In genomic region chr1:108044318-108044717, GRCh38 we compare ENCODE assay signal across 27 cellular contexts.
DNase-seq lines count a peak whose midpoint lies in the region; ATAC-seq and TF ChIP-seq lines count a peak whose summit lies in the region.
"Had no signal": no experiment of that assay in that cellular context is flagged by ENCODE, and none has a peak within 500 bp of the region (broad histone marks: within the 10 kb centered on the region; RNA-seq: fewer than 3 reads in every experiment).

No MANE protein-coding gene starts in this region.

- no CpG with 5 or more reads among the region's 2 CpGs for WGBS in neuronal stem cell (ENCODE audit: extremely low coverage in 2 of 2, insufficient read length in 2 of 2, insufficient replicate concordance in 1 of 2), 2 donors
- 59% methylated on average over 2 of the region's 2 CpGs; no CpG with 5 or more reads in 1 of the 2 donors for WGBS in transverse colon (ENCODE audit: low coverage in 1 of 2), 2 donors

- H3K27me3 ChIP-seq in neuronal stem cell (ENCODE audit: control insufficient read depth in 3 of 3, insufficient read depth in 3 of 3, low read depth in 1 of 3, low read length in 3 of 3), result no peaks in the 10 kb centered on the region
- H3K27me3 ChIP-seq in transverse colon, result no peaks in the 10 kb centered on the region
- H3K27me3 ChIP-seq: Peyer's patch, right atrium auricular region, uterus had no signal

- no peak for TF ChIP-seq POLR2A in transverse colon (IDR thresholded peaks at IDR 0.05)

- H4K8ac ChIP-seq in neuronal stem cell (ENCODE audit: low read depth, low read length), result no peak overlapping the region

- intact Hi-C loops in activated CD8-positive, alpha-beta T cell treated with anti-CD3 and anti-CD28 coated beads for 36 hours (cut with micrococcal nuclease), result no loop called here
- intact Hi-C loops in transverse colon (cut with DNase I; ENCODE audit: low total_unique reads), result no loop called here

- no peak overlapping the region for H4K91ac ChIP-seq in neuronal stem cell (ENCODE audit: low read depth, low read length, poor library complexity)

- H3K4me2 ChIP-seq in neuronal stem cell (ENCODE audit: insufficient read depth, low read length, poor library complexity, severe bottlenecking), result no peak overlapping the region

- no peak overlapping the region for H2BK120ac ChIP-seq in neuronal stem cell (ENCODE audit: low read depth, low read length)

- H2AFZ ChIP-seq in neuronal stem cell (ENCODE audit: low read length), result peak overlapping the region; percentile 3

- CTCF ChIA-PET in activated CD8-positive, alpha-beta T cell treated with anti-CD3 and anti-CD28 coated beads for 36 hours (lab: Charles Lee), result interaction anchor here (1.0 to 2.0 kb wide), 2 partner anchors 10 to 262 kb away, joined by 3 to 5 read pairs; no protein-coding TSS in a partner anchor
- CTCF ChIA-PET in activated CD8-positive, alpha-beta T cell treated with anti-CD3 and anti-CD28 coated beads, Interleukin-2, amount 10 ng/mL, durations not matched to agents 7 days and 5 days (lab: Charles Lee), result no interaction called here

- H3K27me3 Mint-ChIP-seq in activated CD8-positive, alpha-beta T cell treated with anti-CD3 and anti-CD28 coated beads for 36 hours, result no peaks in the 10 kb centered on the region
- H3K27me3 Mint-ChIP-seq in activated CD8-positive, alpha-beta T cell treated with anti-CD3 and anti-CD28 coated beads, Interleukin-2, amount 10 ng/mL, durations not matched to agents 7 days and 5 days (ENCODE audit: low read depth), result peaks cover 4% of the 10 kb centered on the region

- no peak overlapping the region for H3K23ac ChIP-seq in neuronal stem cell (ENCODE audit: low read depth, low read length, poor library complexity)

- no peak for TF ChIP-seq CTCF in activated CD8-positive, alpha-beta T cell treated with anti-CD3 and anti-CD28 coated beads for 36 hours (IDR thresholded peaks at IDR 0.05)
- TF ChIP-seq CTCF in VCaP (conservative IDR thresholded peaks at IDR 0.05), result no peak
- TF ChIP-seq CTCF in transverse colon (IDR thresholded peaks at IDR 0.05), result no peak

- H3K14ac ChIP-seq in neuronal stem cell (ENCODE audit: low read length), result no peak overlapping the region

- H3K9ac ChIP-seq in neuronal stem cell (ENCODE audit: low read depth, low read length, poor library complexity), result no peak overlapping the region

- peak overlapping the region; percentile 57; the same call in 1 of the 2 replicates for H3K27ac ChIP-seq in VCaP
- no peak overlapping the region for H3K27ac ChIP-seq in neuronal stem cell (replicated peaks; ENCODE audit: low read length)
- H3K27ac ChIP-seq in transverse colon, result no peak overlapping the region
- H3K27ac ChIP-seq: coronary artery, lower lobe of right lung, Peyer's patch, right atrium auricular region, thoracic aorta, uterus had no signal

- POLR2A ChIA-PET in activated CD8-positive, alpha-beta T cell treated with anti-CD3 and anti-CD28 coated beads for 36 hours (lab: Charles Lee), result no interaction called here
- POLR2A ChIA-PET in activated CD8-positive, alpha-beta T cell treated with anti-CD3 and anti-CD28 coated beads, Interleukin-2, amount 10 ng/mL, durations not matched to agents 7 days and 5 days (lab: Charles Lee), result no interaction called here

- H3K18ac ChIP-seq in neuronal stem cell (ENCODE audit: low read length), result no peak overlapping the region

- H3K36me3 ChIP-seq in neuronal stem cell (replicated peaks in 1 of 2; ENCODE audit: control insufficient read depth in 2 of 2, insufficient read depth in 2 of 2, low read length in 2 of 2), result no peaks in the 10 kb centered on the region
- H3K36me3 ChIP-seq in transverse colon, result no peaks in the 10 kb centered on the region
- H3K36me3 ChIP-seq: lower lobe of right lung, Peyer's patch, right atrium auricular region, thoracic aorta, uterus had no signal

- no peak overlapping the region for H2BK12ac ChIP-seq in neuronal stem cell (ENCODE audit: low read length)

- H3K9me3 ChIP-seq in neuronal stem cell (replicated peaks in 1 of 2; ENCODE audit: control insufficient read depth in 2 of 2, insufficient read depth in 1 of 2, low read depth in 1 of 2, low read length in 2 of 2) (peaks cover 0 to 2% of the 10 kb centered on the region in 2 donors), transverse colon (no peaks in the 10 kb centered on the region)
- H3K9me3 ChIP-seq: lower lobe of right lung, Peyer's patch, right atrium auricular region, thoracic aorta, uterus had no signal

- no peak overlapping the region for H3K4ac ChIP-seq in neuronal stem cell (ENCODE audit: low read length)

- H2BK15ac ChIP-seq in neuronal stem cell (ENCODE audit: low read length), result no peak overlapping the region

- H3K4me1 ChIP-seq in neuronal stem cell (ENCODE audit: control insufficient read depth in 2 of 2, insufficient read depth in 1 of 2, low read depth in 1 of 2, low read length in 2 of 2), result peaks cover 1 to 6% of the 10 kb centered on the region in 2 donors
- peaks cover 0 to 3% (median 0%) of the 10 kb centered on the region in 4 donors for H3K4me1 ChIP-seq in transverse colon
- H3K4me1 ChIP-seq: uterus had no signal

- DNase-seq in activated CD8-positive, alpha-beta T cell treated with anti-CD3 and anti-CD28 coated beads for 36 hours, result no peak
- DNase-seq in activated CD8-positive, alpha-beta T cell treated with anti-CD3 and anti-CD28 coated beads, Interleukin-2, amount 10 ng/mL, durations not matched to agents 7 days and 5 days, result no peak
- no peak for DNase-seq in neuronal stem cell (ENCODE audit: low spot score)
- DNase-seq in transverse colon, result no peak
- DNase-seq in COLO829 (ENCODE audit: low spot score), result no peak
- DNase-seq in COR-L47 (lab: John Stamatoyannopoulos, UW), result no peak
- DNase-seq: activated CD8-positive, alpha-beta memory T cell treated with anti-CD3 and anti-CD28 coated beads for 24 hours; activated effector memory CD4-positive, alpha-beta T cell treated with anti-CD3 and anti-CD28 coated beads, Interleukin-2, amount 50 U/mL, for 16 hours; CD8-positive, alpha-beta T cell; effector memory CD8-positive, alpha-beta T cell; GOT3; hippocampal formation; lower lobe of right lung; NCI-H1417 treated with DMSO at 0.1 percent for 48 hours; NCI-H226; NCI-H748 treated with DMSO at 0.1 percent for 48 hours; SHP77 treated with DMSO at 0.1 percent for 48 hours; small intestine; stimulated activated naive CD8-positive, alpha-beta T cell treated with anti-CD3 and anti-CD28 coated beads, Interleukin-15, Interleukin-2, amounts not matched to agents 100 U/mL and 50 U/mL, for 24 hours; uterus had no signal

- in situ Hi-C loops in transverse colon (cut with MboI; ENCODE audit: low pct_ligation_motif_present in 1 of 4, low pct_unique_long_range_greater_than_20kb in 1 of 4, low sequenced_read_pairs in 3 of 4), result no loop called here

- H3K36me3 Mint-ChIP-seq in activated CD8-positive, alpha-beta T cell treated with anti-CD3 and anti-CD28 coated beads for 36 hours (ENCODE audit: low read depth), result no peaks in the 10 kb centered on the region
- H3K36me3 Mint-ChIP-seq in activated CD8-positive, alpha-beta T cell treated with anti-CD3 and anti-CD28 coated beads, Interleukin-2, amount 10 ng/mL, durations not matched to agents 7 days and 5 days (ENCODE audit: low read depth), result peaks cover 13% of the 10 kb centered on the region
- H3K36me3 Mint-ChIP-seq: CD8-positive, alpha-beta T cell had no signal

- H3K4me3 Mint-ChIP-seq in activated CD8-positive, alpha-beta T cell treated with anti-CD3 and anti-CD28 coated beads for 36 hours, result no peak overlapping the region
- no peak overlapping the region for H3K4me3 Mint-ChIP-seq in activated CD8-positive, alpha-beta T cell treated with anti-CD3 and anti-CD28 coated beads, Interleukin-2, amount 10 ng/mL, durations not matched to agents 7 days and 5 days
- H3K4me3 Mint-ChIP-seq: CD8-positive, alpha-beta T cell; effector memory CD8-positive, alpha-beta T cell; neural crest cell had no signal

- H3K79me1 ChIP-seq in neuronal stem cell (ENCODE audit: low read depth, low read length), result no peaks in the 10 kb centered on the region

- H3K27ac Mint-ChIP-seq in activated CD8-positive, alpha-beta T cell treated with anti-CD3 and anti-CD28 coated beads for 36 hours, result peak overlapping the region; percentile 7
- H3K27ac Mint-ChIP-seq in activated CD8-positive, alpha-beta T cell treated with anti-CD3 and anti-CD28 coated beads, Interleukin-2, amount 10 ng/mL, durations not matched to agents 7 days and 5 days, result no peak overlapping the region
- H3K27ac Mint-ChIP-seq: CD8-positive, alpha-beta T cell; effector memory CD8-positive, alpha-beta T cell had no signal

- no peak for ATAC-seq in activated CD8-positive, alpha-beta T cell treated with anti-CD3 and anti-CD28 coated beads for 36 hours
- ATAC-seq in activated CD8-positive, alpha-beta T cell treated with anti-CD3 and anti-CD28 coated beads, Interleukin-2, amount 10 ng/mL, durations not matched to agents 7 days and 5 days, result no peak
- ATAC-seq in GM19395 (IDR thresholded peaks at IDR 0.05; ENCODE audit: unreplicated experiment), result peak; percentile 60
- ATAC-seq: CD8-positive, alpha-beta T cell; stimulated activated naive CD8-positive, alpha-beta T cell treated with anti-CD3 and anti-CD28 coated beads, Interleukin-15, Interleukin-2, amounts not matched to agents 100 U/mL and 50 U/mL, for 24 hours had no signal

- H3K4me3 ChIP-seq in neuronal stem cell (ENCODE audit: low read length in 2 of 2) (no peak overlapping the region), transverse colon (no peak overlapping the region)
- H3K4me3 ChIP-seq: coronary artery, lower lobe of right lung, Peyer's patch, right atrium auricular region, thoracic aorta, uterus had no signal

- H2BK5ac ChIP-seq in neuronal stem cell (ENCODE audit: low read length), result no peak overlapping the region

- peaks cover 48% of the 10 kb centered on the region for H3K4me1 Mint-ChIP-seq in activated CD8-positive, alpha-beta T cell treated with anti-CD3 and anti-CD28 coated beads for 36 hours (ENCODE audit: low read depth)
- peaks cover 33% of the 10 kb centered on the region for H3K4me1 Mint-ChIP-seq in activated CD8-positive, alpha-beta T cell treated with anti-CD3 and anti-CD28 coated beads, Interleukin-2, amount 10 ng/mL, durations not matched to agents 7 days and 5 days (ENCODE audit: low read depth)
- H3K4me1 Mint-ChIP-seq: neural crest cell had no signal

- H2AK5ac ChIP-seq in neuronal stem cell (ENCODE audit: low read depth, low read length), result no peak overlapping the region

- H3K9me3 Mint-ChIP-seq in activated CD8-positive, alpha-beta T cell treated with anti-CD3 and anti-CD28 coated beads for 36 hours, result peaks cover 4% of the 10 kb centered on the region
- H3K9me3 Mint-ChIP-seq in activated CD8-positive, alpha-beta T cell treated with anti-CD3 and anti-CD28 coated beads, Interleukin-2, amount 10 ng/mL, durations not matched to agents 7 days and 5 days (ENCODE audit: insufficient read depth), result no peaks in the 10 kb centered on the region
- H3K9me3 Mint-ChIP-seq: CD8-positive, alpha-beta T cell; effector memory CD8-positive, alpha-beta T cell had no signal

- TF ChIP-seq EP300 in transverse colon (IDR thresholded peaks at IDR 0.05; ENCODE audit: low read depth), result no peak
